Comparison of ENCODE assay signal across 11 cellular contexts in the genomic region with DNA sequence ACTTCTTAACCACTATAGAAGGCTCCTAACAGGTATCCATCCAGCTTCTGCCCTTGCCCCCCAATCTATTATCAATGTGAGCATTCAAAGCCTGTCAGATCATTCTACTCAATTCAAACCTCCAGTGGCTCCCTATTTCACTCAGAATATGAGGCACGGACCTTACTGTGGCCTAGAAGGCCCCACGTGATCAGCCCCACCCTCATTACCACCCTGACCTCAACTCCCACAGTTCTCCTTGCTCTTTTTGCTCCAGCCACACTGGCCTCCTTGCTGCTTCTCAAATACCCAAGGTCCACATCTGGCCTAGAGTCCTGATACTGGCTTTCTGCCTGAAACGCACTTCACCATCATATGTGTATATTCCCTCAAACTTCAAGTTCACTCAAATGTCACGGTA.
"Had no signal": no experiment of that assay in that cellular context is flagged by ENCODE, and none has a peak within 500 bp of the region (broad histone marks: within the 10 kb centered on the region; RNA-seq: fewer than 3 reads in every experiment).

No MANE protein-coding gene starts in this region.

- ATAC-seq: GM23338, HCT116 had no signal

- H3K27ac Mint-ChIP-seq: GM23338, H9, HFFc6 had no signal

- H3K9ac ChIP-seq: GM23248 had no signal

- H3K4me1 Mint-ChIP-seq: GM23338, H9 had no signal

- FAIRE-seq: H1, H54 had no signal

- H3K4me3 ChIP-seq: GM23248, GM23338, HAP-1 had no signal

- DNase-seq: GM23248, GOT3, H7, H9, HCEC 1CT, HFFc6 had no signal

- H3K9me3 Mint-ChIP-seq: HFFc6 had no signal

- H3K9me3 ChIP-seq: HAP-1 had no signal

- H3K4me1 ChIP-seq: HAP-1 had no signal

- H3K27ac ChIP-seq: GM23248 had no signal

- H2AFZ ChIP-seq: GM23248, GM23338 had no signal

- H3K4me2 ChIP-seq: GM23338 had no signal

- H3K4me3 Mint-ChIP-seq: GM23338, H9, HFFc6 had no signal
